In genomic region chr2:56969513-56969912, GRCh38 we compare ENCODE assay signal across 40 cellular contexts.
"Had no signal": no experiment of that assay in that cellular context is flagged by ENCODE, and none has a peak within 500 bp of the region (broad histone marks: within the 10 kb centered on the region; RNA-seq: fewer than 3 reads in every experiment).

No MANE protein-coding gene starts in this region.

- H3K36me3 ChIP-seq: adrenal gland, ascending aorta, brain microvascular endothelial cell, breast epithelium, cardiac muscle cell had no signal

- H3K4me1 Mint-ChIP-seq: activated naive CD4-positive, alpha-beta T cell treated with anti-CD3 and anti-CD28 coated beads, Interleukin-2, amount 10 ng/mL, durations not matched to agents 7 days and 5 days; activated naive CD4-positive, alpha-beta T cell treated with anti-CD3 and anti-CD28 coated beads, Interleukin-2, amount 50 U/mL, for 24 hours; activated naive CD8-positive, alpha-beta T cell treated with anti-CD3 and anti-CD28 coated beads for 36 hours; activated naive CD8-positive, alpha-beta T cell treated with anti-CD3 and anti-CD28 coated beads, Interleukin-2, amount 10 ng/mL, durations not matched to agents 7 days and 5 days; activated naive CD8-positive, alpha-beta T cell treated with anti-CD3 and anti-CD28 coated beads, Interleukin-2, amount 50 U/mL, for 24 hours; activated T-helper 17 cell treated with anti-CD3 and anti-CD28 coated beads, Interleukin-2, amount 50 U/mL, for 72 hours; brain; central memory CD8-positive, alpha-beta T cell had no signal

- H3K4me3 Mint-ChIP-seq: activated naive CD4-positive, alpha-beta T cell treated with anti-CD3 and anti-CD28 coated beads for 36 hours; activated naive CD4-positive, alpha-beta T cell treated with anti-CD3 and anti-CD28 coated beads, Interleukin-2, amount 10 ng/mL, durations not matched to agents 7 days and 5 days; activated naive CD4-positive, alpha-beta T cell treated with anti-CD3 and anti-CD28 coated beads, Interleukin-2, amount 50 U/mL, for 24 hours; activated naive CD8-positive, alpha-beta T cell; activated naive CD8-positive, alpha-beta T cell treated with anti-CD3 and anti-CD28 coated beads for 36 hours; activated naive CD8-positive, alpha-beta T cell treated with anti-CD3 and anti-CD28 coated beads, Interleukin-2, amount 10 ng/mL, durations not matched to agents 7 days and 5 days; activated naive CD8-positive, alpha-beta T cell treated with anti-CD3 and anti-CD28 coated beads, Interleukin-2, amount 50 U/mL, for 24 hours; activated T-cell treated with anti-CD3 and anti-CD28 coated beads, Interleukin-2, amount 50 U/mL, for 24 hours; activated T-cell treated with anti-CD3 and anti-CD28 coated beads, Interleukin-2, amount 50 U/mL, for 4 hours; activated T-cell treated with anti-CD3 and anti-CD28 coated beads, Interleukin-2, amount 50 U/mL, for 72 hours; activated T-helper 1 cell treated with anti-CD3 and anti-CD28 coated beads, Interleukin-12 subunit alpha, Interleukin-12 subunit beta, Interleukin-2, Interleukin-4 antibody, amounts not matched to agents 30 ng/mL and 10 ng/mL and 1 ng/mL, durations not matched to agents 14 hours and 24 hours and 36 hours; activated T-helper 17 cell treated with anti-CD3 and anti-CD28 coated beads, Interleukin-2, amount 50 U/mL, for 72 hours; brain; central memory CD8-positive, alpha-beta T cell had no signal

- ATAC-seq: activated naive CD4-positive, alpha-beta T cell treated with anti-CD3 and anti-CD28 coated beads, Interleukin-2, amount 50 U/mL, for 72 hours; activated naive CD8-positive, alpha-beta T cell treated with anti-CD3 and anti-CD28 coated beads, Interleukin-2, amount 50 U/mL, for 24 hours; activated T-cell treated with anti-CD3 and anti-CD28 coated beads, Interleukin-2, amount 50 U/mL, for 4 hours; activated T-cell treated with anti-CD3 and anti-CD28 coated beads, Interleukin-2, amount 50 U/mL, for 72 hours; activated T-helper 17 cell treated with anti-CD3 and anti-CD28 coated beads, Interleukin-2, amount 50 U/mL, for 72 hours; body of pancreas had no signal

- H3K27me3 ChIP-seq: adrenal gland, ascending aorta, body of pancreas, brain microvascular endothelial cell, breast epithelium, cardiac muscle cell had no signal

- H3K4me1 ChIP-seq: adrenal gland, ascending aorta, body of pancreas, breast epithelium had no signal

- H3K27me3 Mint-ChIP-seq: activated naive CD4-positive, alpha-beta T cell treated with anti-CD3 and anti-CD28 coated beads, Interleukin-2, amount 10 ng/mL, durations not matched to agents 7 days and 5 days; activated naive CD4-positive, alpha-beta T cell treated with anti-CD3 and anti-CD28 coated beads, Interleukin-2, amount 50 U/mL, for 24 hours; activated naive CD8-positive, alpha-beta T cell; activated naive CD8-positive, alpha-beta T cell treated with anti-CD3 and anti-CD28 coated beads for 36 hours; activated naive CD8-positive, alpha-beta T cell treated with anti-CD3 and anti-CD28 coated beads, Interleukin-2, amount 10 ng/mL, durations not matched to agents 7 days and 5 days; activated naive CD8-positive, alpha-beta T cell treated with anti-CD3 and anti-CD28 coated beads, Interleukin-2, amount 50 U/mL, for 24 hours; activated T-cell treated with anti-CD3 and anti-CD28 coated beads, Interleukin-2, amount 50 U/mL, for 24 hours; activated T-helper 17 cell treated with anti-CD3 and anti-CD28 coated beads, Interleukin-2, amount 50 U/mL, for 72 hours; central memory CD8-positive, alpha-beta T cell had no signal

- H3K27ac Mint-ChIP-seq: activated naive CD4-positive, alpha-beta T cell treated with anti-CD3 and anti-CD28 coated beads for 36 hours; activated naive CD4-positive, alpha-beta T cell treated with anti-CD3 and anti-CD28 coated beads, Interleukin-2, amount 10 ng/mL, durations not matched to agents 7 days and 5 days; activated naive CD4-positive, alpha-beta T cell treated with anti-CD3 and anti-CD28 coated beads, Interleukin-2, amount 50 U/mL, for 24 hours; activated naive CD4-positive, alpha-beta T cell treated with anti-CD3 and anti-CD28 coated beads, Interleukin-2, amount 50 U/mL, for 72 hours; activated naive CD8-positive, alpha-beta T cell; activated naive CD8-positive, alpha-beta T cell treated with anti-CD3 and anti-CD28 coated beads for 36 hours; activated naive CD8-positive, alpha-beta T cell treated with anti-CD3 and anti-CD28 coated beads, Interleukin-2, amount 10 ng/mL, durations not matched to agents 7 days and 5 days; activated naive CD8-positive, alpha-beta T cell treated with anti-CD3 and anti-CD28 coated beads, Interleukin-2, amount 50 U/mL, for 24 hours; activated T-cell treated with anti-CD3 and anti-CD28 coated beads, Interleukin-2, amount 50 U/mL, for 24 hours; activated T-cell treated with anti-CD3 and anti-CD28 coated beads, Interleukin-2, amount 50 U/mL, for 72 hours; activated T-helper 1 cell treated with anti-CD3 and anti-CD28 coated beads, Interleukin-12 subunit alpha, Interleukin-12 subunit beta, Interleukin-2, Interleukin-4 antibody, amounts not matched to agents 30 ng/mL and 10 ng/mL and 1 ng/mL, durations not matched to agents 14 hours and 24 hours and 36 hours; activated T-helper 17 cell treated with anti-CD3 and anti-CD28 coated beads, Interleukin-2, amount 50 U/mL, for 72 hours; activated T-helper 2 cell treated with anti-CD3 and anti-CD28 coated beads, Interferon-gamma antibody, Interleukin-2, Interleukin-4, amounts not matched to agents 10 μg/mL and 5 μg/mL and 100 μg/mL, durations not matched to agents 14 hours and 24 hours and 36 hours; brain had no signal

- H3K36me3 Mint-ChIP-seq: activated naive CD4-positive, alpha-beta T cell treated with anti-CD3 and anti-CD28 coated beads, Interleukin-2, amount 10 ng/mL, durations not matched to agents 7 days and 5 days; activated naive CD4-positive, alpha-beta T cell treated with anti-CD3 and anti-CD28 coated beads, Interleukin-2, amount 50 U/mL, for 24 hours; activated naive CD4-positive, alpha-beta T cell treated with anti-CD3 and anti-CD28 coated beads, Interleukin-2, amount 50 U/mL, for 72 hours; activated naive CD8-positive, alpha-beta T cell; activated naive CD8-positive, alpha-beta T cell treated with anti-CD3 and anti-CD28 coated beads for 36 hours; activated naive CD8-positive, alpha-beta T cell treated with anti-CD3 and anti-CD28 coated beads, Interleukin-2, amount 10 ng/mL, durations not matched to agents 7 days and 5 days; brain had no signal

- FAIRE-seq: astrocyte, bronchial epithelial cell had no signal

- H3K9me3 ChIP-seq: adrenal gland, ascending aorta, body of pancreas, breast epithelium had no signal

- H3K4me3 ChIP-seq: adrenal gland, ascending aorta, body of pancreas, breast epithelium, cardiac muscle cell had no signal

- DNase-seq: activated effector memory CD4-positive, alpha-beta T cell treated with anti-CD3 and anti-CD28 coated beads, Interleukin-2, amount 50 U/mL, for 16 hours; activated effector memory CD4-positive, alpha-beta T cell treated with Interleukin-2 at 50 U/mL for 16 hours; activated gamma-delta T cell; activated gamma-delta T cell treated with Interleukin-2 at 50 U/mL for 16 hours; activated naive CD4-positive, alpha-beta T cell; activated naive CD4-positive, alpha-beta T cell treated with anti-CD3 and anti-CD28 coated beads for 36 hours; activated naive CD4-positive, alpha-beta T cell treated with anti-CD3 and anti-CD28 coated beads, Interleukin-2, amount 10 ng/mL, durations not matched to agents 7 days and 5 days; activated naive CD4-positive, alpha-beta T cell treated with anti-CD3 and anti-CD28 coated beads, Interleukin-2, amount 50 U/mL, for 16 hours; activated naive CD4-positive, alpha-beta T cell treated with Interleukin-2 at 50 U/mL for 16 hours; activated naive CD8-positive, alpha-beta T cell treated with anti-CD3 and anti-CD28 coated beads for 36 hours; activated naive CD8-positive, alpha-beta T cell treated with anti-CD3 and anti-CD28 coated beads, Interleukin-2, amount 10 ng/mL, durations not matched to agents 7 days and 5 days; activated naive CD8-positive, alpha-beta T cell treated with anti-CD3 and anti-CD28 coated beads, Interleukin-2, amount 50 U/mL, for 24 hours; activated T-cell treated with anti-CD3 and anti-CD28 coated beads, Interleukin-2, amount 50 U/mL, for 1 hour; activated T-cell treated with anti-CD3 and anti-CD28 coated beads, Interleukin-2, amount 50 U/mL, for 24 hours; activated T-cell treated with anti-CD3 and anti-CD28 coated beads, Interleukin-2, amount 50 U/mL, for 4 hours; activated T-cell treated with anti-CD3 and anti-CD28 coated beads, Interleukin-2, amount 50 U/mL, for 48 hours; activated T-cell treated with anti-CD3 and anti-CD28 coated beads, Interleukin-2, amount 50 U/mL, for 72 hours; adrenal gland; amniotic stem cell; amygdala; anterior cingulate cortex; aorta; body of pancreas; brain microvascular endothelial cell; caudate nucleus; central memory CD4-positive, alpha-beta T cell; cerebellar nuclear complex had no signal

- H3K9me3 Mint-ChIP-seq: activated naive CD4-positive, alpha-beta T cell treated with anti-CD3 and anti-CD28 coated beads for 36 hours; activated T-helper 1 cell treated with anti-CD3 and anti-CD28 coated beads, Interleukin-12 subunit alpha, Interleukin-12 subunit beta, Interleukin-2, Interleukin-4 antibody, amounts not matched to agents 30 ng/mL and 10 ng/mL and 1 ng/mL, durations not matched to agents 14 hours and 24 hours and 36 hours had no signal

- H3K27ac ChIP-seq: adrenal gland, ascending aorta, body of pancreas, brain microvascular endothelial cell, breast epithelium, cardiac muscle cell had no signal
